Comparison of ENCODE assay signal across 15 cellular contexts in the genomic region with DNA sequence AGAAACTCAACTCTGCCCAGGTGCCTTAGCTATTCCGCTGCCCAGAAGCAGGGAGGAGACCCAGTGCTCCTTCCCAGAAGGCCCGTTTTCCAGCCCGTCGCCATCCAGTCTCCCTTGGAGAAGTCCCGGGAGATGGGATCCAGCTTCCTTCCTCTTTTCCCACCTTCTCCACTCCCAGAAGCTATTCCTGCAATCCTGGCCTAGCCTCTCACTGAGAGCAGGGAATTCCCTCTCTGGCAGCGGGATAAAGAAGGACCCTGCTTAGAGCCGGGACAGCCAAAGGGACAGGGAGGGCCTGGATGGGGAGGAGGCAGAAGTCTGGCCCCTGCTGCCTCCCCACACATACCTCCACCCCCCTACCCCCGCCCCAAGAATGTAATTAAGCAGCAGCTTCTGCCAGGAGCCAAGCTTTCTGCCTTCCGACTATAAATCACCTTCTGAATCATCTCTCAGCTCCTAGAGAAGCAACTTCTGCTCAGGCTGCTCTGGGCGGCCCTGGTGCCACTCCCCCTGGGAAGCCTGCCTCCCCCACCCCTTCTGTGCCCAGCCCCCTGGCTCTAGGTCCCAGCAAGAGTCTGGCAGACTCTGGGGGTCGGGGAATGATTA. TPM values are rescaled to one million over a fixed set of nuclear protein-coding genes. Genes with fewer than 3 reads are reported as not detected.
DNase-seq lines count a peak whose midpoint lies in the region; ATAC-seq and TF ChIP-seq lines count a peak whose summit lies in the region.
"Had no signal": no experiment of that assay in that cellular context is flagged by ENCODE, and none has a peak within 500 bp of the region (broad histone marks: within the 10 kb centered on the region; RNA-seq: fewer than 3 reads in every experiment).

No MANE protein-coding gene starts in this region.

- H3K4me1 Mint-ChIP-seq in immature natural killer cell, result no peaks in the 10 kb centered on the region
- H3K4me1 Mint-ChIP-seq in natural killer cell, result no peaks in the 10 kb centered on the region

- H3K4me3 ChIP-seq in epithelial cell of esophagus (ENCODE audit: low read length) (no peak overlapping the region), neuronal stem cell (ENCODE audit: low read length in 2 of 2) (no peak overlapping the region), esophagus squamous epithelium (no peak overlapping the region)

- no peak overlapping the region for H3K14ac ChIP-seq in neuronal stem cell (ENCODE audit: low read length)

- no peak overlapping the region for H2AFZ ChIP-seq in neuronal stem cell (ENCODE audit: low read length)

- H3K23ac ChIP-seq in neuronal stem cell (ENCODE audit: low read depth, low read length, poor library complexity), result no peak overlapping the region

- no peak overlapping the region for H2BK15ac ChIP-seq in neuronal stem cell (ENCODE audit: low read length)

- peak overlapping the region; percentile 72 for H3K18ac ChIP-seq in neuronal stem cell (ENCODE audit: low read length)

- H2BK5ac ChIP-seq in neuronal stem cell (ENCODE audit: low read length), result peak overlapping the region; percentile 45

- no peaks in the 10 kb centered on the region for H3K79me1 ChIP-seq in neuronal stem cell (ENCODE audit: low read depth, low read length)

- H3K9ac ChIP-seq in neuronal stem cell (ENCODE audit: low read depth, low read length, poor library complexity), result no peak overlapping the region

- no peak overlapping the region for H4K91ac ChIP-seq in neuronal stem cell (ENCODE audit: low read depth, low read length, poor library complexity)

- H3K36me3 ChIP-seq in neuronal stem cell (replicated peaks in 1 of 2; ENCODE audit: control insufficient read depth in 2 of 2, insufficient read depth in 2 of 2, low read length in 2 of 2) (peaks cover 1 to 15% of the 10 kb centered on the region in 2 donors), esophagus squamous epithelium (no peaks in the 10 kb centered on the region)

- ATAC-seq in GM19455 (IDR thresholded peaks at IDR 0.05; ENCODE audit: unreplicated experiment) (no peak), natural killer cell (no peak)

- H3K27ac Mint-ChIP-seq in immature natural killer cell (no peak overlapping the region), natural killer cell (no peak overlapping the region)

- H3K9me3 Mint-ChIP-seq in immature natural killer cell (no peaks in the 10 kb centered on the region), natural killer cell (no peaks in the 10 kb centered on the region)

- H3K27me3 ChIP-seq in neuronal stem cell (ENCODE audit: control insufficient read depth in 3 of 3, insufficient read depth in 3 of 3, low read depth in 1 of 3, low read length in 3 of 3) (peaks cover 0 to 43% (median 5%) of the 10 kb centered on the region in 3 experiments), esophagus squamous epithelium (peaks cover 0 to 52% (median 2%) of the 10 kb centered on the region in 4 donors)

- H3K4me3 Mint-ChIP-seq in immature natural killer cell (no peak overlapping the region), natural killer cell (no peak overlapping the region)

- H3K9me3 ChIP-seq in neuronal stem cell (replicated peaks in 1 of 2; ENCODE audit: control insufficient read depth in 2 of 2, insufficient read depth in 1 of 2, low read depth in 1 of 2, low read length in 2 of 2) (no peaks in the 10 kb centered on the region), esophagus squamous epithelium (no peaks in the 10 kb centered on the region)

- intact Hi-C loops in esophagus squamous epithelium (cut with DNase I), result no loop called here
- intact Hi-C loops in natural killer cell (cut with micrococcal nuclease), result no loop called here

- H3K4ac ChIP-seq in neuronal stem cell (ENCODE audit: low read length), result no peak overlapping the region

- H3K36me3 Mint-ChIP-seq in immature natural killer cell, result peaks cover 0 to 4% (median 0%) of the 10 kb centered on the region in 3 donors
- no peaks in the 10 kb centered on the region for H3K36me3 Mint-ChIP-seq in natural killer cell

- no CpG with 5 or more reads among the region's 11 CpGs for WGBS in neuronal stem cell (ENCODE audit: extremely low coverage in 2 of 2, insufficient read length in 2 of 2, insufficient replicate concordance in 1 of 2), 2 donors
- 12 to 28% methylated on average over 3 to 6 of the region's 11 CpGs for WGBS in esophagus squamous epithelium, 2 donors

- no peak overlapping the region for H4K8ac ChIP-seq in neuronal stem cell (ENCODE audit: low read depth, low read length)

- H2AK5ac ChIP-seq in neuronal stem cell (ENCODE audit: low read depth, low read length), result no peak overlapping the region

- no peak overlapping the region for H2BK12ac ChIP-seq in neuronal stem cell (ENCODE audit: low read length)

- H2BK120ac ChIP-seq in neuronal stem cell (ENCODE audit: low read depth, low read length), result no peak overlapping the region

- peaks cover 0 to 14% of the 10 kb centered on the region in 2 donors for H3K4me1 ChIP-seq in neuronal stem cell (ENCODE audit: control insufficient read depth in 2 of 2, insufficient read depth in 1 of 2, low read depth in 1 of 2, low read length in 2 of 2)
- peaks cover 0 to 35% (median 11%) of the 10 kb centered on the region in 3 donors for H3K4me1 ChIP-seq in esophagus squamous epithelium

- H3K27ac ChIP-seq in neuronal stem cell (replicated peaks; ENCODE audit: low read length), result no peak overlapping the region
- no peak overlapping the region for H3K27ac ChIP-seq in esophagus squamous epithelium
- H3K27ac ChIP-seq: C4-2B had no signal

- TF ChIP-seq CTCF in epithelial cell of esophagus (IDR thresholded peaks at IDR 0.05; ENCODE audit: insufficient read depth, low read depth, low read length, missing control alignments), result no peak
- TF ChIP-seq CTCF in esophagus squamous epithelium (IDR thresholded peaks at IDR 0.05), result no peak
- TF ChIP-seq CTCF in natural killer cell (IDR thresholded peaks at IDR 0.05), result no peak

- H3K4me2 ChIP-seq in neuronal stem cell (ENCODE audit: insufficient read depth, low read length, poor library complexity, severe bottlenecking), result no peak overlapping the region

- DNase-seq in EL (peak; percentile 73), NCI-H226 (peak; percentile 84), epithelial cell of esophagus (ENCODE audit: low read depth) (peak; percentile 50), neuronal stem cell (ENCODE audit: low spot score) (no peak), immature natural killer cell (no peak), esophagus squamous epithelium (lab: John Stamatoyannopoulos, UW) (no peak), natural killer cell (no peak)
- DNase-seq: activated CD4-positive, alpha-beta T cell treated with anti-CD3 and anti-CD28 coated beads, Interleukin-2, amount 50 U/mL, for 4 hours; activated effector memory CD4-positive, alpha-beta T cell treated with anti-CD3 and anti-CD28 coated beads, Interleukin-2, amount 50 U/mL, for 16 hours; MM.1S; OCI-M1; T-helper 2 cell had no signal

- H3K27me3 Mint-ChIP-seq in immature natural killer cell (ENCODE audit: low read depth in 3 of 3) (peaks cover 5 to 23% (median 19%) of the 10 kb centered on the region in 3 donors), natural killer cell (ENCODE audit: low read depth in 2 of 2) (peaks cover 31 to 35% of the 10 kb centered on the region in 2 donors)

- no peak for TF ChIP-seq POLR2A in esophagus squamous epithelium (IDR thresholded peaks at IDR 0.05)

RNA-seq across cellular contexts. Expression of a gene that starts 6.4 kb away (rescaled TPM):
- polyA plus RNA-seq in neuronal stem cell (2013, experiment 1 of 2), result 6.1 TPM
- polyA plus RNA-seq in neuronal stem cell (2013, experiment 2 of 2), result 6.0 TPM
- under 1 TPM in 2 of 3 donors, not detected in 1; 0.12 to 0.17 TPM for polyA plus RNA-seq in immature natural killer cell
- total RNA-seq in esophagus squamous epithelium (1 to 10 TPM in 3 of 4 donors, under 1 TPM in 1; 0.49 to 3.5 (median 2.2) TPM), natural killer cell (1 to 10 TPM in 1 of 3 donors, under 1 TPM in 2; 0.07 to 1.4 (median 0.30) TPM)

RNA-seq across cellular contexts. Expression of a gene that starts 39.3 kb away (rescaled TPM):
- polyA plus RNA-seq in neuronal stem cell (2013, experiment 1 of 2), result not detected
- polyA plus RNA-seq in neuronal stem cell (2013, experiment 2 of 2), result not detected
- not detected for polyA plus RNA-seq in immature natural killer cell
- under 1 TPM in 2 of 4 donors, not detected in 2; 0.19 to 0.26 TPM for total RNA-seq in esophagus squamous epithelium
- total RNA-seq in natural killer cell, result not detected
- total RNA-seq: mononuclear cell had no signal

Comparison
In these comparisons a context has a peak if more than half of its experiments do, and no peak if none do; other contexts are left out.
1. DNase-seq: peak in EL (single experiment), NCI-H226 (single experiment) and epithelial cell of esophagus (single experiment); none in neuronal stem cell (single experiment), immature natural killer cell (0 of 3), esophagus squamous epithelium (single experiment) and natural killer cell (single experiment).